Comparison of ENCODE assay signal across 8 cellular contexts in the genomic region with DNA sequence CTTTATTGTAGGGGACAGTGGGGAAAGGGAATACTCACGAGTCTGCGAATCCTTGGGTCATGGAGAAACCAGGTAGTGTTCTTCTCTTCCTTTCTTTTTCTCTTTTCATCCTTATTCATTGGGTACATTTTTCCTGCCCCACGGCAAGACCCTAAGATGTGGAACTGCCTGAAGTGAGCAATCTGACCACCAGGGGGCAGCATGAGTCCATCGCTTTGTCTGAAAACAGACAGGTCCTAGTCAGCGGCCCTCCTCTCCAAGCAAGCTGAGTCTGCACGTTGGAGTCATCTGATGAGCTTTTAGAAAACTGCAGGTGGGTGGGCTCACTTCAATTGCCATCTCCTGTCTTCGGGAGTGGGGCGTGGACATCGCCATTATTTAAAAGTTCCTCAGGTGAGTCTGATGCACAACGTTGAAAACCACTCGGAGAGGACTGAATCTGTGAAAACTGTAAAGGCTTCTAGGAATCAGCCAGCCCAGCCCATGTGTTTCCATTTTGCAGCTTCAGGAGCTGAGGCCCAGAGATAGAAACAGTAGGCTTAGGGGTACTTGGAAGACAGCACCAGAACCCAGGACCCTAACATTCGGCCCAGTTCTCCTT. TPM values are rescaled to one million over a fixed set of nuclear protein-coding genes. Genes with fewer than 3 reads are reported as not detected.
DNase-seq lines count a peak whose midpoint lies in the region; ATAC-seq and TF ChIP-seq lines count a peak whose summit lies in the region.

No MANE protein-coding gene starts in this region.

- no peaks in the 10 kb centered on the region for H3K4me1 Mint-ChIP-seq in activated T-helper 17 cell treated with anti-CD3 and anti-CD28 coated beads, Interleukin-2, amount 50 U/mL, for 72 hours

- H3K9me3 ChIP-seq in MG63 (no peaks in the 10 kb centered on the region), suprapubic skin (no peaks in the 10 kb centered on the region)

- TF ChIP-seq EP300 in suprapubic skin (IDR thresholded peaks at IDR 0.05): no peak

- H3K4me3 ChIP-seq in MG63: no peak overlapping the region
- no peak overlapping the region for H3K4me3 ChIP-seq in suprapubic skin

- peak; percentile 87 for TF ChIP-seq CTCF in foreskin keratinocyte (conservative IDR thresholded peaks at IDR 0.05)
- peak; percentile 87 to 92 for TF ChIP-seq CTCF in suprapubic skin (IDR thresholded peaks at IDR 0.05)

- WGBS in suprapubic skin: 25% methylated on average over 12 of the region's 12 CpGs

- H3K9me3 Mint-ChIP-seq in activated T-helper 17 cell treated with anti-CD3 and anti-CD28 coated beads, Interleukin-2, amount 50 U/mL, for 72 hours: no peaks in the 10 kb centered on the region

- H3K27ac ChIP-seq in foreskin keratinocyte: no peak overlapping the region
- no peak overlapping the region for H3K27ac ChIP-seq in suprapubic skin

- peak in 13 of 14 donors; percentile 18 to 85 (median 67) for DNase-seq in C1 segment of cervical spinal cord (lab: John Stamatoyannopoulos, UW)
- DNase-seq in MG63: peak; percentile 76
- DNase-seq in RPMI8226: peak; percentile 72
- peak in 1 of 2 donors; percentile 44 for DNase-seq in foreskin keratinocyte
- peak in 53 of 56 donors; percentile 26 to 95 (median 71) for DNase-seq in nucleus accumbens (lab: John Stamatoyannopoulos, UW)
- DNase-seq in suprapubic skin (ENCODE audit: low spot score in 2 of 2): peak; percentile 91

- ATAC-seq in GM19438 (IDR thresholded peaks at IDR 0.05; ENCODE audit: low read depth, unreplicated experiment): peak; percentile 75
- peak; percentile 83 for ATAC-seq in activated T-helper 17 cell treated with anti-CD3 and anti-CD28 coated beads, Interleukin-2, amount 50 U/mL, for 72 hours (replicated peaks)
- ATAC-seq in foreskin keratinocyte: peak; percentile 84

- H3K27me3 ChIP-seq in MG63: 0 out of 2 replicates have a peak, but pooled peaks cover 4% of the 10 kb centered on the region
- peaks cover 30% of the 10 kb centered on the region for H3K27me3 ChIP-seq in foreskin keratinocyte
- peaks cover 3% of the 10 kb centered on the region for H3K27me3 ChIP-seq in suprapubic skin

- H3K36me3 ChIP-seq in MG63: no peaks in the 10 kb centered on the region
- H3K36me3 ChIP-seq in suprapubic skin: no peaks in the 10 kb centered on the region

- H3K4me3 Mint-ChIP-seq in activated T-helper 17 cell treated with anti-CD3 and anti-CD28 coated beads, Interleukin-2, amount 50 U/mL, for 72 hours: no peak overlapping the region

- no peak for TF ChIP-seq POLR2A in suprapubic skin (IDR thresholded peaks at IDR 0.05)

- H3K4me1 ChIP-seq in foreskin keratinocyte (no peaks in the 10 kb centered on the region), suprapubic skin (no peaks in the 10 kb centered on the region)

- no peaks in the 10 kb centered on the region for H3K36me3 Mint-ChIP-seq in activated T-helper 17 cell treated with anti-CD3 and anti-CD28 coated beads, Interleukin-2, amount 50 U/mL, for 72 hours (ENCODE audit: low read depth)

- H3K27ac Mint-ChIP-seq in activated T-helper 17 cell treated with anti-CD3 and anti-CD28 coated beads, Interleukin-2, amount 50 U/mL, for 72 hours: no peak overlapping the region

- peaks cover 12% of the 10 kb centered on the region for H3K27me3 Mint-ChIP-seq in activated T-helper 17 cell treated with anti-CD3 and anti-CD28 coated beads, Interleukin-2, amount 50 U/mL, for 72 hours

RNA-seq across cellular contexts. Expression of gene FBXO3, which starts 34.0 kb away (rescaled TPM):
- total RNA-seq in MG63 (2014; rRNA removed; shearing (Covaris generic); ENCODE audit: low replicate concordance): 41.7 and 48.8 TPM in 2 replicates
- 10 to 100 TPM; 13.4 to 14.0 TPM for total RNA-seq in activated T-helper 17 cell treated with anti-CD3 and anti-CD28 coated beads, Interleukin-2, amount 50 U/mL, for 72 hours
- total RNA-seq in foreskin keratinocyte (34.0 and 34.9 TPM in 2 replicates), suprapubic skin (10 to 100 TPM; 35.4 to 47.5 (median 44.3) TPM)
- 14.5 and 15.5 TPM in 2 replicates for polyA plus RNA-seq in foreskin keratinocyte
